In the genomic region with DNA sequence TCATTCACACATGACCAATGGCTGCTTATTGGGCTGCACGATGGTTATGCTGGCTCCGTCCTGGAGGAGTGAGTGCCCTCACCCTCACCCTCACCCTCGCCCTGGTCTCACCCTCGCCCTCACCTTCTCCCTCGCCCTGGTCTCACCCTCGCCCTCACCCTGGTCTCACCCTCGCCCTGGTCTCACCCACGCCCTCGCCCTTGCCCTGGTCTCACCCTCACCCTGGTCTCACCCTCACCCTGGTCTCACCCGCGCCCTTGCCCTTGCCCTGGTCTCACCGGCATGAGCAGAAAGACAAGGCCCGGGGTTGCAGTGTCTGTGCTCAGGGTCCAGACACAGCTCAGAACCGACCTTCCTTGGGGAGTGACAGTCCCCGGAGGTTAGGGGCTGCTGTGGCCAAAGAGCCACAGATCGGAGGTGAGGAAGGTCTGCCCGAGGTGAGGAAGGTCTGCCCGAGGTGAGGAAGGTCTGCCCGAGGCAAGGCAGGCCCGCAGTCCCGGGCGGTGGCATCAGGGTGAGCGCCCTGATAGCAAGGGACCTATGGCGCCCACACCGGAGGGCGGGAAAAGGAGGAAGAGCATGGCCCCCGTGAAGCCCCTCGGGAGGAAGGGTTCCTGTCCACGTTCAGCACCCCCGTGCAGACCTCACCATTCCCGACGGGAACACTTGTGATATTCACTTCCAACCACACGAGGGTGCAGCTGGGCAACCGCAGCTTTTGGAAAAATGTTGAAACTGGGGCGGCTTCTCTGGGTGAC, we compare ENCODE assay signal across 9 cellular contexts.
DNase-seq lines count a peak whose midpoint lies in the region; TF ChIP-seq lines count a peak whose summit lies in the region.
"Had no signal": no experiment of that assay in that cellular context is flagged by ENCODE, and none has a peak within 500 bp of the region (broad histone marks: within the 10 kb centered on the region; RNA-seq: fewer than 3 reads in every experiment).

No MANE protein-coding gene starts in this region.

- in situ Hi-C loops in mammary epithelial cell (cut with MboI; ENCODE audit: low sequenced_read_pairs in 2 of 2): no loop called here

- H3K4me2 ChIP-seq in mammary epithelial cell (ENCODE audit: insufficient read depth, low read depth, low read length): no peak overlapping the region

- H3K27me3 Mint-ChIP-seq in type B pancreatic cell: no peaks in the 10 kb centered on the region
- H3K27me3 Mint-ChIP-seq in activated naive CD4-positive, alpha-beta T cell treated with anti-CD3 and anti-CD28 coated beads, Interleukin-2, amount 10 ng/mL, durations not matched to agents 7 days and 5 days: no peaks in the 10 kb centered on the region
- H3K27me3 Mint-ChIP-seq: activated naive CD8-positive, alpha-beta T cell had no signal

- DNase-seq in AG04449 (ENCODE audit: low read depth, low spot score): no peak
- peak; percentile 81 for DNase-seq in HuH-7.5 (ENCODE audit: low spot score)
- peak; percentile 40 for DNase-seq in mammary epithelial cell
- peak; percentile 32 for DNase-seq in kidney tubule cell (ENCODE audit: low spot score)
- no peak for DNase-seq in type B pancreatic cell (ENCODE audit: extremely low spot score, unreplicated experiment)
- no peak for DNase-seq in activated T-cell treated with anti-CD3 and anti-CD28 coated beads, Interleukin-2, amount 50 U/mL, for 1 hour
- no peak for DNase-seq in RPMI8226
- no peak for DNase-seq in activated naive CD4-positive, alpha-beta T cell treated with anti-CD3 and anti-CD28 coated beads, Interleukin-2, amount 10 ng/mL, durations not matched to agents 7 days and 5 days

- H3K4me3 ChIP-seq in AG04449 (ENCODE audit: low read depth, low read length) (no peak overlapping the region), mammary epithelial cell (replicated peaks in 1 of 3; ENCODE audit: insufficient read depth in 1 of 3, low read depth in 2 of 3, low read length in 3 of 3) (no peak overlapping the region)

- no peak overlapping the region for H2AFZ ChIP-seq in mammary epithelial cell (ENCODE audit: low read depth, low read length)

- TF ChIP-seq CTCF in AG04449 (IDR thresholded peaks at IDR 0.05; ENCODE audit: insufficient read depth, low read length, missing control alignments) (peak; percentile 73), mammary epithelial cell (conservative IDR thresholded peaks at IDR 0.05 in 1 of 2, IDR thresholded peaks at IDR 0.05 in 1 of 2; ENCODE audit: extremely low read depth in 1 of 2, insufficient read depth in 1 of 2, low read depth in 1 of 2, low read length in 2 of 2) (peak; percentile 47 to 72), type B pancreatic cell (conservative IDR thresholded peaks at IDR 0.05) (peak; percentile 81)

- 52% methylated on average over 17 of the region's 35 CpGs for WGBS in mammary epithelial cell (ENCODE audit: low coverage, missing lambda C conversion rate)

- no peaks in the 10 kb centered on the region for H3K36me3 ChIP-seq in mammary epithelial cell (ENCODE audit: insufficient read depth, low read length)

- CTCF ChIA-PET in AG04449 (lab: Yijun Ruan, JAX): interaction anchor here (0.6 to 2.0 kb wide), 19 partner anchors 9 to 365 kb away, joined by 3 to 8 read pairs (median 4); partner anchors contain the start of gene CUL4A
- CTCF ChIA-PET in mammary epithelial cell (lab: Charles Lee; ENCODE audit: low non-redundant PET): no interaction called here
- CTCF ChIA-PET in activated naive CD4-positive, alpha-beta T cell treated with anti-CD3 and anti-CD28 coated beads, Interleukin-2, amount 10 ng/mL, durations not matched to agents 7 days and 5 days (lab: Charles Lee): interaction anchor here (1.6 kb wide), 1 partner anchor 41 kb away, joined by 3 read pairs; no protein-coding TSS in a partner anchor

- H3K27ac Mint-ChIP-seq in type B pancreatic cell: peak overlapping the region; percentile 12
- no peak overlapping the region for H3K27ac Mint-ChIP-seq in activated naive CD4-positive, alpha-beta T cell treated with anti-CD3 and anti-CD28 coated beads, Interleukin-2, amount 10 ng/mL, durations not matched to agents 7 days and 5 days
- H3K27ac Mint-ChIP-seq: activated naive CD8-positive, alpha-beta T cell had no signal

- H3K4me1 ChIP-seq in mammary epithelial cell (ENCODE audit: insufficient read depth, low read length): no peaks in the 10 kb centered on the region

- no TSS peak for BruUV-seq in mammary epithelial cell (replicated peaks; lab: Mats Ljungman, UMichigan)

- H3K27ac ChIP-seq in mammary epithelial cell (ENCODE audit: insufficient read depth, low read depth, low read length): no peak overlapping the region

- intact Hi-C loops in mammary epithelial cell (cut with micrococcal nuclease): loop anchor here (1.0 to 2.0 kb wide), 2 partner anchors 174 to 360 kb away; partner anchors contain the start of genes CUL4A and PCID2

- POLR2A ChIA-PET in AG04449 (lab: Yijun Ruan, JAX): no interaction called here

- peaks cover 8% of the 10 kb centered on the region for H3K36me3 Mint-ChIP-seq in type B pancreatic cell
- no peaks in the 10 kb centered on the region for H3K36me3 Mint-ChIP-seq in activated naive CD4-positive, alpha-beta T cell treated with anti-CD3 and anti-CD28 coated beads, Interleukin-2, amount 10 ng/mL, durations not matched to agents 7 days and 5 days

- dilution Hi-C loops in mammary epithelial cell (cut with HindIII; ENCODE audit: low sequenced_read_pairs): no loop called here

- peaks cover 2% of the 10 kb centered on the region for H3K9me3 ChIP-seq in mammary epithelial cell (replicated peaks; ENCODE audit: insufficient read depth, low read length)

- H3K9ac ChIP-seq in mammary epithelial cell (ENCODE audit: insufficient read depth, low read length): no peak overlapping the region

- H4K20me1 ChIP-seq in mammary epithelial cell (ENCODE audit: insufficient read depth, low read length): no peaks in the 10 kb centered on the region

- no peak overlapping the region for H3K4me3 Mint-ChIP-seq in type B pancreatic cell
- no peak overlapping the region for H3K4me3 Mint-ChIP-seq in activated naive CD4-positive, alpha-beta T cell treated with anti-CD3 and anti-CD28 coated beads, Interleukin-2, amount 10 ng/mL, durations not matched to agents 7 days and 5 days
- H3K4me3 Mint-ChIP-seq: activated naive CD8-positive, alpha-beta T cell had no signal

- no peaks in the 10 kb centered on the region for H3K79me2 ChIP-seq in mammary epithelial cell (ENCODE audit: insufficient read depth, low read length)

- no peaks in the 10 kb centered on the region for H3K9me3 Mint-ChIP-seq in type B pancreatic cell
- H3K9me3 Mint-ChIP-seq in activated naive CD4-positive, alpha-beta T cell treated with anti-CD3 and anti-CD28 coated beads, Interleukin-2, amount 10 ng/mL, durations not matched to agents 7 days and 5 days: peaks cover 6% of the 10 kb centered on the region

- H3K27me3 ChIP-seq in mammary epithelial cell (ENCODE audit: insufficient read depth, low read length): no peaks in the 10 kb centered on the region

- H3K4me1 Mint-ChIP-seq in type B pancreatic cell (ENCODE audit: unreplicated experiment): no peaks in the 10 kb centered on the region
- H3K4me1 Mint-ChIP-seq in activated naive CD4-positive, alpha-beta T cell treated with anti-CD3 and anti-CD28 coated beads, Interleukin-2, amount 10 ng/mL, durations not matched to agents 7 days and 5 days: no peaks in the 10 kb centered on the region

Comparison
In these comparisons a context has a peak if more than half of its experiments do, and no peak if none do; other contexts are left out.
1. DNase-seq: peak in HuH-7.5 (single experiment), mammary epithelial cell (single experiment) and kidney tubule cell (single experiment); none in AG04449 (single experiment), type B pancreatic cell (single experiment), activated T-cell treated with anti-CD3 and anti-CD28 coated beads, Interleukin-2, amount 50 U/mL, for 1 hour (single experiment), RPMI8226 (single experiment) and activated naive CD4-positive, alpha-beta T cell treated with anti-CD3 and anti-CD28 coated beads, Interleukin-2, amount 10 ng/mL, durations not matched to agents 7 days and 5 days (single experiment).
2. Peak in every context shown above with its lines, with median percentiles within 50 percentile points of each other: CTCF ChIP-seq.